Comparison of ENCODE assay signal across 17 cellular contexts in genomic region chr15:39131605-39132004, GRCh38.
DNase-seq lines count a peak whose midpoint lies in the region; ATAC-seq, FAIRE-seq and TF ChIP-seq lines count a peak whose summit lies in the region.
"Had no signal": no experiment of that assay in that cellular context is flagged by ENCODE, and none has a peak within 500 bp of the region (broad histone marks: within the 10 kb centered on the region; RNA-seq: fewer than 3 reads in every experiment).

No MANE protein-coding gene starts in this region.

- H2AFZ ChIP-seq in astrocyte (ENCODE audit: low read depth, low read length): no peak overlapping the region

- peaks cover 78% of the 10 kb centered on the region for H3K4me1 Mint-ChIP-seq in astrocyte (ENCODE audit: low read depth, unreplicated experiment)
- H3K4me1 Mint-ChIP-seq in stimulated activated effector memory CD8-positive, alpha-beta T cell treated with anti-CD3 and anti-CD28 coated beads, Interleukin-12 subunit alpha, Interleukin-12 subunit beta, amount 100 ng/mL, for 72 hours: no peaks in the 10 kb centered on the region

- no peak for ATAC-seq in stimulated activated effector memory CD8-positive, alpha-beta T cell treated with anti-CD3 and anti-CD28 coated beads, Interleukin-12 subunit alpha, Interleukin-12 subunit beta, amount 100 ng/mL, for 72 hours
- ATAC-seq: activated naive CD8-positive, alpha-beta T cell treated with anti-CD3 and anti-CD28 coated beads, Interleukin-2, amount 50 U/mL, for 24 hours; heart right ventricle; stimulated activated naive CD8-positive, alpha-beta T cell treated with anti-CD3 and anti-CD28 coated beads, Interleukin-15, Interleukin-2, amounts not matched to agents 100 U/mL and 50 U/mL, for 24 hours had no signal

- peak; percentile 57 for DNase-seq in HCEC 1CT
- DNase-seq in astrocyte (ENCODE audit: low read depth): peak; percentile 72
- DNase-seq in lung microvascular endothelial cell (ENCODE audit: low read depth in 2 of 2): peak; percentile 37 to 66
- DNase-seq in activated CD4-positive, alpha-beta T cell treated with anti-CD3 and anti-CD28 coated beads, Interleukin-2, amount 50 U/mL, for 1 hour: no peak
- DNase-seq in D721Med (ENCODE audit: insufficient read length, low spot score): no peak
- no peak for DNase-seq in NCI-H526 (lab: John Stamatoyannopoulos, UW)
- DNase-seq in stimulated activated effector memory CD8-positive, alpha-beta T cell treated with anti-CD3 and anti-CD28 coated beads, Interleukin-12 subunit alpha, Interleukin-12 subunit beta, amount 100 ng/mL, for 72 hours (ENCODE audit: low spot score in 2 of 2): no peak
- DNase-seq: activated CD4-positive, CD25-positive, alpha-beta regulatory T cell treated with anti-CD3 and anti-CD28 coated beads, Interleukin-2, amount 50 U/mL, for 72 hours; activated naive CD8-positive, alpha-beta T cell treated with anti-CD3 and anti-CD28 coated beads, Interleukin-2, amount 50 U/mL, for 24 hours; heart right ventricle; NCI-H748 treated with DMSO at 0.1 percent for 48 hours; stimulated activated CD4-positive, alpha-beta T cell treated with anti-CD3 and anti-CD28 coated beads, Interleukin-2, amount 100 ng/mL, for 24 hours; stimulated activated naive CD8-positive, alpha-beta T cell treated with anti-CD3 and anti-CD28 coated beads, Interleukin-15, Interleukin-2, amounts not matched to agents 100 U/mL and 50 U/mL, for 24 hours had no signal

- peak overlapping the region; percentile 6 for H3K4me2 ChIP-seq in astrocyte (ENCODE audit: low read length)

- peaks cover 9% of the 10 kb centered on the region for H3K9me3 Mint-ChIP-seq in astrocyte (ENCODE audit: unreplicated experiment)
- H3K9me3 Mint-ChIP-seq in stimulated activated effector memory CD8-positive, alpha-beta T cell treated with anti-CD3 and anti-CD28 coated beads, Interleukin-12 subunit alpha, Interleukin-12 subunit beta, amount 100 ng/mL, for 72 hours: no peaks in the 10 kb centered on the region
- H3K9me3 Mint-ChIP-seq: activated naive CD8-positive, alpha-beta T cell treated with anti-CD3 and anti-CD28 coated beads, Interleukin-2, amount 50 U/mL, for 24 hours; activated T-helper 2 cell treated with anti-CD3 and anti-CD28 coated beads, Interferon-gamma antibody, Interleukin-2, Interleukin-4, amounts not matched to agents 10 μg/mL and 5 μg/mL and 100 μg/mL, durations not matched to agents 14 hours and 24 hours and 36 hours had no signal

- TF ChIP-seq CTCF in astrocyte (IDR thresholded peaks at IDR 0.05; ENCODE audit: insufficient read depth, low read depth, low read length) (no peak), D721Med (IDR thresholded peaks at IDR 0.05; ENCODE audit: insufficient read depth, missing control alignments) (no peak)

- H3K9me3 ChIP-seq in astrocyte (ENCODE audit: insufficient read depth, low read depth, low read length): no peaks in the 10 kb centered on the region
- H3K9me3 ChIP-seq in stomach smooth muscle (ENCODE audit: control insufficient read depth in 2 of 2, low read length in 2 of 2): no peaks in the 10 kb centered on the region
- H3K9me3 ChIP-seq: heart right ventricle had no signal

- peak overlapping the region; percentile 67 for H3K27ac ChIP-seq in astrocyte (ENCODE audit: low read depth, low read length)
- peak overlapping the region; percentile 70 for H3K27ac ChIP-seq in stomach smooth muscle (ENCODE audit: low read length)
- H3K27ac ChIP-seq: C4-2B, cardiac muscle cell, heart right ventricle had no signal

- no peak overlapping the region for H3K4me3 Mint-ChIP-seq in astrocyte (ENCODE audit: unreplicated experiment)
- H3K4me3 Mint-ChIP-seq in stimulated activated effector memory CD8-positive, alpha-beta T cell treated with anti-CD3 and anti-CD28 coated beads, Interleukin-12 subunit alpha, Interleukin-12 subunit beta, amount 100 ng/mL, for 72 hours: no peak overlapping the region
- H3K4me3 Mint-ChIP-seq: activated naive CD8-positive, alpha-beta T cell treated with anti-CD3 and anti-CD28 coated beads, Interleukin-2, amount 50 U/mL, for 24 hours had no signal

- H3K4me3 ChIP-seq in astrocyte (ENCODE audit: insufficient read depth, low read depth, low read length) (no peak overlapping the region), stomach smooth muscle (ENCODE audit: low read length in 2 of 2) (no peak overlapping the region)
- H3K4me3 ChIP-seq: cardiac muscle cell, heart right ventricle had no signal

- H3K27ac Mint-ChIP-seq in astrocyte (ENCODE audit: unreplicated experiment): peak overlapping the region; percentile 59
- no peak overlapping the region for H3K27ac Mint-ChIP-seq in stimulated activated effector memory CD8-positive, alpha-beta T cell treated with anti-CD3 and anti-CD28 coated beads, Interleukin-12 subunit alpha, Interleukin-12 subunit beta, amount 100 ng/mL, for 72 hours
- H3K27ac Mint-ChIP-seq: activated naive CD8-positive, alpha-beta T cell treated with anti-CD3 and anti-CD28 coated beads, Interleukin-2, amount 50 U/mL, for 24 hours; activated T-helper 2 cell treated with anti-CD3 and anti-CD28 coated beads, Interferon-gamma antibody, Interleukin-2, Interleukin-4, amounts not matched to agents 10 μg/mL and 5 μg/mL and 100 μg/mL, durations not matched to agents 14 hours and 24 hours and 36 hours had no signal

- H3K79me2 ChIP-seq in astrocyte (ENCODE audit: insufficient read depth, low read length): no peaks in the 10 kb centered on the region

- no peaks in the 10 kb centered on the region for H4K20me1 ChIP-seq in astrocyte (ENCODE audit: insufficient read depth, low read length)

- H3K36me3 ChIP-seq in astrocyte (ENCODE audit: insufficient read depth, low read length) (no peaks in the 10 kb centered on the region), stomach smooth muscle (ENCODE audit: control insufficient read depth in 2 of 2, insufficient read depth in 2 of 2, low read length in 2 of 2) (no peaks in the 10 kb centered on the region)
- H3K36me3 ChIP-seq: cardiac muscle cell, heart right ventricle had no signal

- no peaks in the 10 kb centered on the region for H3K27me3 ChIP-seq in astrocyte (ENCODE audit: insufficient read depth, low read length)
- H3K27me3 ChIP-seq in stomach smooth muscle (ENCODE audit: control insufficient read depth in 1 of 2, insufficient read depth in 2 of 2, low read length in 2 of 2): no peaks in the 10 kb centered on the region
- H3K27me3 ChIP-seq: cardiac muscle cell, heart right ventricle had no signal

- peak overlapping the region; percentile 6 for H3K9ac ChIP-seq in astrocyte (ENCODE audit: low read length)
- H3K9ac ChIP-seq in stomach smooth muscle (ENCODE audit: low read length in 2 of 2): no peak overlapping the region

- FAIRE-seq in astrocyte (lab: Jason Lieb, UNC) (peak; percentile 32), D721Med (lab: Jason Lieb, UNC) (no peak)

- no peaks in the 10 kb centered on the region for H3K36me3 Mint-ChIP-seq in astrocyte (ENCODE audit: low read depth, unreplicated experiment)
- H3K36me3 Mint-ChIP-seq in stimulated activated effector memory CD8-positive, alpha-beta T cell treated with anti-CD3 and anti-CD28 coated beads, Interleukin-12 subunit alpha, Interleukin-12 subunit beta, amount 100 ng/mL, for 72 hours: no peaks in the 10 kb centered on the region

- no peaks in the 10 kb centered on the region for H3K27me3 Mint-ChIP-seq in astrocyte (ENCODE audit: low read depth, unreplicated experiment)

- H3K4me1 ChIP-seq in astrocyte (ENCODE audit: insufficient read depth, low read length) (peaks cover 67% of the 10 kb centered on the region), stomach smooth muscle (ENCODE audit: control insufficient read depth, insufficient read depth, low read length) (peaks cover 35% of the 10 kb centered on the region)

Comparison
In these comparisons a context has a peak if more than half of its experiments do, and no peak if none do; other contexts are left out.
1. DNase-seq: peak in HCEC 1CT (single experiment), astrocyte (single experiment) and lung microvascular endothelial cell (2 of 2); none in activated CD4-positive, alpha-beta T cell treated with anti-CD3 and anti-CD28 coated beads, Interleukin-2, amount 50 U/mL, for 1 hour (single experiment), D721Med (single experiment), NCI-H526 (0 of 2) and stimulated activated effector memory CD8-positive, alpha-beta T cell treated with anti-CD3 and anti-CD28 coated beads, Interleukin-12 subunit alpha, Interleukin-12 subunit beta, amount 100 ng/mL, for 72 hours (0 of 2).